Comparison of ENCODE assay signal across 1 cellular context in the genomic region with DNA sequence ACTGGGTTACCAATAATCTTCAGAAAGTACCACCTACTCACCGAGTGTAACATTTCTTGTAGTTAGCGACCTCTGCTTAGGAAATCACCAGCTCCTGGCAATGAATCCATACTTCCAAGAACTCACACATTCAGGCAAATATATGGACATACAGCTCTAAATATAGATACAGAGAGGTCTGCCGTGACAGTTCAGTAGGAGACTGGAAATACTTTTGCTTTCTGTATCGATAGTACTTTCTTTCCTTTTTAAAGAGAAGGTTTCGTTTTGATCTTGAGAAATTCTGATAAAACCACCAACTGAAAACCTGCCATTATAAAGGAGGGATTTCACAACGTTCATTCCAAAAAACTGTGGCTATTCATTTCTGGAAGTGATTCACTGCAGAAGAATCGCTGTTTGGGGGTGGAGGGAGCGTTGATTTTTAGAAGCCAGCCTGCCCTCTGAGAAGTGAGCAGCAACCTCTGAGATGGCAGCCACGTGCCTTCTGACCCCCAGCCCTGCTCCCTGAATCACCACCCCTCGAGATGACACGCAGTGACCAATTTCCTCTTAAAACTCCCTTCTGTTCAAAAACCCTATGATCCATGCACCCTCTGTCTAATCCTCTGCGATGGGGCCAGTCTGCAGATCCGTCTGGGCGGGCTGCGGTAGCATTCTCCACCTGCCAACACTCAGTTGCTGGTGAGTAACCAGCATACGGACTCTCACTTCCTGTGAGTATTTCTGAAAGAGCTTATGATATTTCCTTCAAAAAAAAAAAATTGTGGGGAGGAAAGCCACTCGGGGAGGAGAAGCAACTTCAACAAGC.
A peak's percentile ranks its signal among the peaks of the same experiment; 100 is the strongest.
TF ChIP-seq lines count a peak whose summit lies in the region.

No MANE protein-coding gene starts in this region.

TF ChIP-seq in HepG2, 621 proteins besides CTCF, POLR2A, EP300 and RAD21 (continued from another document and continues in another):
- no peak for TF ChIP-seq CBX2 (IDR thresholded peaks at IDR 0.05; ENCODE audit: low read depth, low read length)
- no peak for TF ChIP-seq CBX2 (CRISPR knock-in tag; IDR thresholded peaks at IDR 0.05; ENCODE audit: low read depth)
- TF ChIP-seq KAT8 (CRISPR knock-in tag; IDR thresholded peaks at IDR 0.05), result peak; percentile 47; the same call in 1 of the 2 replicates
- TF ChIP-seq ZNF260 (CRISPR knock-in tag; IDR thresholded peaks at IDR 0.05; ENCODE audit: borderline replicate concordance, low read depth), result no peak
- TF ChIP-seq DNMT1 (CRISPR knock-in tag; IDR thresholded peaks at IDR 0.05), result no peak
- no peak for TF ChIP-seq RBAK (CRISPR knock-in tag; IDR thresholded peaks at IDR 0.05)
- TF ChIP-seq PAX8 (CRISPR knock-in tag; IDR thresholded peaks at IDR 0.05; ENCODE audit: borderline replicate concordance), result no peak
- TF ChIP-seq FOSL1 (CRISPR knock-in tag; IDR thresholded peaks at IDR 0.05; ENCODE audit: borderline replicate concordance), result no peak
- TF ChIP-seq HNF4A (CRISPR knock-in tag; IDR thresholded peaks at IDR 0.05), result no peak
- TF ChIP-seq, protein P1, sequence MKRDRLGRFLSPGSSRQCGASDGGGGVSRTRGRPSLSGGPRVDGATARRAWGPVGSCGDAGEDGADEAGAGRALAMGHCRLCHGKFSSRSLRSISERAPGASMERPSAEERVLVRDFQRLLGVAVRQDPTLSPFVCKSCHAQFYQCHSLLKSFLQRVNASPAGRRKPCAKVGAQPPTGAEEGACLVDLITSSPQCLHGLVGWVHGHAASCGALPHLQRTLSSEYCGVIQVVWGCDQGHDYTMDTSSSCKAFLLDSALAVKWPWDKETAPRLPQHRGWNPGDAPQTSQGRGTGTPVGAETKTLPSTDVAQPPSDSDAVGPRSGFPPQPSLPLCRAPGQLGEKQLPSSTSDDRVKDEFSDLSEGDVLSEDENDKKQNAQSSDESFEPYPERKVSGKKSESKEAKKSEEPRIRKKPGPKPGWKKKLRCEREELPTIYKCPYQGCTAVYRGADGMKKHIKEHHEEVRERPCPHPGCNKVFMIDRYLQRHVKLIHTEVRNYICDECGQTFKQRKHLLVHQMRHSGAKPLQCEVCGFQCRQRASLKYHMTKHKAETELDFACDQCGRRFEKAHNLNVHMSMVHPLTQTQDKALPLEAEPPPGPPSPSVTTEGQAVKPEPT (CRISPR knock-in tag; IDR thresholded peaks at IDR 0.05; ENCODE audit: low read depth), result no peak
- TF ChIP-seq, protein P2, sequence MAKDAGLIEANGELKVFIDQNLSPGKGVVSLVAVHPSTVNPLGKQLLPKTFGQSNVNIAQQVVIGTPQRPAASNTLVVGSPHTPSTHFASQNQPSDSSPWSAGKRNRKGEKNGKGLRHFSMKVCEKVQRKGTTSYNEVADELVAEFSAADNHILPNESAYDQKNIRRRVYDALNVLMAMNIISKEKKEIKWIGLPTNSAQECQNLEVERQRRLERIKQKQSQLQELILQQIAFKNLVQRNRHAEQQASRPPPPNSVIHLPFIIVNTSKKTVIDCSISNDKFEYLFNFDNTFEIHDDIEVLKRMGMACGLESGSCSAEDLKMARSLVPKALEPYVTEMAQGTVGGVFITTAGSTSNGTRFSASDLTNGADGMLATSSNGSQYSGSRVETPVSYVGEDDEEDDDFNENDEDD (CRISPR knock-in tag; IDR thresholded peaks at IDR 0.05; ENCODE audit: borderline replicate concordance), result peak; percentile 76; the same call in 1 of the 2 replicates
- TF ChIP-seq SMYD3 (CRISPR knock-in tag; IDR thresholded peaks at IDR 0.05), result peak; percentile 21; the same call in 1 of the 2 replicates
- TF ChIP-seq, protein P3, sequence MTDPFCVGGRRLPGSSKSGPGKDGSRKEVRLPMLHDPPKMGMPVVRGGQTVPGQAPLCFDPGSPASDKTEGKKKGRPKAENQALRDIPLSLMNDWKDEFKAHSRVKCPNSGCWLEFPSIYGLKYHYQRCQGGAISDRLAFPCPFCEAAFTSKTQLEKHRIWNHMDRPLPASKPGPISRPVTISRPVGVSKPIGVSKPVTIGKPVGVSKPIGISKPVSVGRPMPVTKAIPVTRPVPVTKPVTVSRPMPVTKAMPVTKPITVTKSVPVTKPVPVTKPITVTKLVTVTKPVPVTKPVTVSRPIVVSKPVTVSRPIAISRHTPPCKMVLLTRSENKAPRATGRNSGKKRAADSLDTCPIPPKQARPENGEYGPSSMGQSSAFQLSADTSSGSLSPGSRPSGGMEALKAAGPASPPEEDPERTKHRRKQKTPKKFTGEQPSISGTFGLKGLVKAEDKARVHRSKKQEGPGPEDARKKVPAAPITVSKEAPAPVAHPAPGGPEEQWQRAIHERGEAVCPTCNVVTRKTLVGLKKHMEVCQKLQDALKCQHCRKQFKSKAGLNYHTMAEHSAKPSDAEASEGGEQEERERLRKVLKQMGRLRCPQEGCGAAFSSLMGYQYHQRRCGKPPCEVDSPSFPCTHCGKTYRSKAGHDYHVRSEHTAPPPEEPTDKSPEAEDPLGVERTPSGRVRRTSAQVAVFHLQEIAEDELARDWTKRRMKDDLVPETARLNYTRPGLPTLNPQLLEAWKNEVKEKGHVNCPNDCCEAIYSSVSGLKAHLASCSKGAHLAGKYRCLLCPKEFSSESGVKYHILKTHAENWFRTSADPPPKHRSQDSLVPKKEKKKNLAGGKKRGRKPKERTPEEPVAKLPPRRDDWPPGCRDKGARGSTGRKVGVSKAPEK (CRISPR knock-in tag; IDR thresholded peaks at IDR 0.05; ENCODE audit: borderline replicate concordance), result 0 out of 2 replicates have a peak, but pooled peaks have one; percentile 0
- no peak for TF ChIP-seq ZNF709 (CRISPR knock-in tag; IDR thresholded peaks at IDR 0.05)
- TF ChIP-seq SIN3A (IDR thresholded peaks at IDR 0.05; ENCODE audit: borderline replicate concordance, low read depth, low read length), result peak; percentile 73; the same call in 1 of the 2 replicates
- TF ChIP-seq, protein P4, sequence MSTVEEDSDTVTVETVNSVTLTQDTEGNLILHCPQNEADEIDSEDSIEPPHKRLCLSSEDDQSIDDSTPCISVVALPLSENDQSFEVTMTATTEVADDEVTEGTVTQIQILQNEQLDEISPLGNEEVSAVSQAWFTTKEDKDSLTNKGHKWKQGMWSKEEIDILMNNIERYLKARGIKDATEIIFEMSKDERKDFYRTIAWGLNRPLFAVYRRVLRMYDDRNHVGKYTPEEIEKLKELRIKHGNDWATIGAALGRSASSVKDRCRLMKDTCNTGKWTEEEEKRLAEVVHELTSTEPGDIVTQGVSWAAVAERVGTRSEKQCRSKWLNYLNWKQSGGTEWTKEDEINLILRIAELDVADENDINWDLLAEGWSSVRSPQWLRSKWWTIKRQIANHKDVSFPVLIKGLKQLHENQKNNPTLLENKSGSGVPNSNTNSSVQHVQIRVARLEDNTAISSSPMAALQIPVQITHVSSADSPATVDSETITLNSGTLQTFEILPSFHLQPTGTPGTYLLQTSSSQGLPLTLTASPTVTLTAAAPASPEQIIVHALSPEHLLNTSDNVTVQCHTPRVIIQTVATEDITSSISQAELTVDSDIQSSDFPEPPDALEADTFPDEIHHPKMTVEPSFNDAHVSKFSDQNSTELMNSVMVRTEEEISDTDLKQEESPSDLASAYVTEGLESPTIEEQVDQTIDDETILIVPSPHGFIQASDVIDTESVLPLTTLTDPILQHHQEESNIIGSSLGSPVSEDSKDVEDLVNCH (CRISPR knock-in tag; IDR thresholded peaks at IDR 0.05), result no peak
- peak; percentile 59 for TF ChIP-seq NR2F6 (IDR thresholded peaks at IDR 0.05)
- peak; percentile 82; the same call in 1 of the 2 replicates for TF ChIP-seq NR2F6 (CRISPR knock-in tag; IDR thresholded peaks at IDR 0.05)
- TF ChIP-seq SIX1 (CRISPR knock-in tag; IDR thresholded peaks at IDR 0.05; ENCODE audit: borderline replicate concordance), result no peak
- TF ChIP-seq, protein P5, sequence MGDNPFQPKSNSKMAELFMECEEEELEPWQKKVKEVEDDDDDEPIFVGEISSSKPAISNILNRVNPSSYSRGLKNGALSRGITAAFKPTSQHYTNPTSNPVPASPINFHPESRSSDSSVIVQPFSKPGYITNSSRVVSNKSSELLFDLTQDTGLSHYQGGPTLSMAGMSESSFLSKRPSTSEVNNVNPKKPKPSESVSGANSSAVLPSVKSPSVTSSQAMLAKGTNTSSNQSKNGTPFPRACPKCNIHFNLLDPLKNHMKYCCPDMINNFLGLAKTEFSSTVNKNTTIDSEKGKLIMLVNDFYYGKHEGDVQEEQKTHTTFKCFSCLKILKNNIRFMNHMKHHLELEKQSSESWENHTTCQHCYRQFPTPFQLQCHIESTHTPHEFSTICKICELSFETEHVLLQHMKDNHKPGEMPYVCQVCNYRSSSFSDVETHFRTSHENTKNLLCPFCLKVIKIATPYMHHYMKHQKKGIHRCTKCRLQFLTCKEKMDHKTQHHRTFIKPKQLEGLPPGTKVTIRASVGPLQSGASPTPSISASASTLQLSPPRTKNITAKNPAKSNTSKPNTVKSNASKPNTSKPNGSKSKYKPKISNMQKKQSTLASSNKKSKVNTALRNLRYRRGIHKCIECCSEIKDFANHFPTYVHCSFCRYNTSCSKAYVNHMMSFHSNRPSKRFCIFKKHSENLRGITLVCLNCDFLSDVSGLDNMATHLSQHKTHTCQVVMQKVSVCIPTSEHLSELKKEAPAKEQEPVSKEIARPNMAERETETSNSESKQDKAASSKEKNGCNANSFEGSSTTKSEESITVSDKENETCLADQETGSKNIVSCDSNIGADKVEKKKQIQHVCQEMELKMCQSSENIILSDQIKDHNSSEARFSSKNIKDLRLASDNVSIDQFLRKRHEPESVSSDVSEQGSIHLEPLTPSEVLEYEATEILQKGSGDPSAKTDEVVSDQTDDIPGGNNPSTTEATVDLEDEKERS (CRISPR knock-in tag; IDR thresholded peaks at IDR 0.05), result no peak
- no peak for TF ChIP-seq TMF1 (CRISPR knock-in tag; IDR thresholded peaks at IDR 0.05; ENCODE audit: low read depth)
- no peak for TF ChIP-seq KLF9 (CRISPR knock-in tag; IDR thresholded peaks at IDR 0.05; ENCODE audit: low read depth)
- TF ChIP-seq, protein P6, sequence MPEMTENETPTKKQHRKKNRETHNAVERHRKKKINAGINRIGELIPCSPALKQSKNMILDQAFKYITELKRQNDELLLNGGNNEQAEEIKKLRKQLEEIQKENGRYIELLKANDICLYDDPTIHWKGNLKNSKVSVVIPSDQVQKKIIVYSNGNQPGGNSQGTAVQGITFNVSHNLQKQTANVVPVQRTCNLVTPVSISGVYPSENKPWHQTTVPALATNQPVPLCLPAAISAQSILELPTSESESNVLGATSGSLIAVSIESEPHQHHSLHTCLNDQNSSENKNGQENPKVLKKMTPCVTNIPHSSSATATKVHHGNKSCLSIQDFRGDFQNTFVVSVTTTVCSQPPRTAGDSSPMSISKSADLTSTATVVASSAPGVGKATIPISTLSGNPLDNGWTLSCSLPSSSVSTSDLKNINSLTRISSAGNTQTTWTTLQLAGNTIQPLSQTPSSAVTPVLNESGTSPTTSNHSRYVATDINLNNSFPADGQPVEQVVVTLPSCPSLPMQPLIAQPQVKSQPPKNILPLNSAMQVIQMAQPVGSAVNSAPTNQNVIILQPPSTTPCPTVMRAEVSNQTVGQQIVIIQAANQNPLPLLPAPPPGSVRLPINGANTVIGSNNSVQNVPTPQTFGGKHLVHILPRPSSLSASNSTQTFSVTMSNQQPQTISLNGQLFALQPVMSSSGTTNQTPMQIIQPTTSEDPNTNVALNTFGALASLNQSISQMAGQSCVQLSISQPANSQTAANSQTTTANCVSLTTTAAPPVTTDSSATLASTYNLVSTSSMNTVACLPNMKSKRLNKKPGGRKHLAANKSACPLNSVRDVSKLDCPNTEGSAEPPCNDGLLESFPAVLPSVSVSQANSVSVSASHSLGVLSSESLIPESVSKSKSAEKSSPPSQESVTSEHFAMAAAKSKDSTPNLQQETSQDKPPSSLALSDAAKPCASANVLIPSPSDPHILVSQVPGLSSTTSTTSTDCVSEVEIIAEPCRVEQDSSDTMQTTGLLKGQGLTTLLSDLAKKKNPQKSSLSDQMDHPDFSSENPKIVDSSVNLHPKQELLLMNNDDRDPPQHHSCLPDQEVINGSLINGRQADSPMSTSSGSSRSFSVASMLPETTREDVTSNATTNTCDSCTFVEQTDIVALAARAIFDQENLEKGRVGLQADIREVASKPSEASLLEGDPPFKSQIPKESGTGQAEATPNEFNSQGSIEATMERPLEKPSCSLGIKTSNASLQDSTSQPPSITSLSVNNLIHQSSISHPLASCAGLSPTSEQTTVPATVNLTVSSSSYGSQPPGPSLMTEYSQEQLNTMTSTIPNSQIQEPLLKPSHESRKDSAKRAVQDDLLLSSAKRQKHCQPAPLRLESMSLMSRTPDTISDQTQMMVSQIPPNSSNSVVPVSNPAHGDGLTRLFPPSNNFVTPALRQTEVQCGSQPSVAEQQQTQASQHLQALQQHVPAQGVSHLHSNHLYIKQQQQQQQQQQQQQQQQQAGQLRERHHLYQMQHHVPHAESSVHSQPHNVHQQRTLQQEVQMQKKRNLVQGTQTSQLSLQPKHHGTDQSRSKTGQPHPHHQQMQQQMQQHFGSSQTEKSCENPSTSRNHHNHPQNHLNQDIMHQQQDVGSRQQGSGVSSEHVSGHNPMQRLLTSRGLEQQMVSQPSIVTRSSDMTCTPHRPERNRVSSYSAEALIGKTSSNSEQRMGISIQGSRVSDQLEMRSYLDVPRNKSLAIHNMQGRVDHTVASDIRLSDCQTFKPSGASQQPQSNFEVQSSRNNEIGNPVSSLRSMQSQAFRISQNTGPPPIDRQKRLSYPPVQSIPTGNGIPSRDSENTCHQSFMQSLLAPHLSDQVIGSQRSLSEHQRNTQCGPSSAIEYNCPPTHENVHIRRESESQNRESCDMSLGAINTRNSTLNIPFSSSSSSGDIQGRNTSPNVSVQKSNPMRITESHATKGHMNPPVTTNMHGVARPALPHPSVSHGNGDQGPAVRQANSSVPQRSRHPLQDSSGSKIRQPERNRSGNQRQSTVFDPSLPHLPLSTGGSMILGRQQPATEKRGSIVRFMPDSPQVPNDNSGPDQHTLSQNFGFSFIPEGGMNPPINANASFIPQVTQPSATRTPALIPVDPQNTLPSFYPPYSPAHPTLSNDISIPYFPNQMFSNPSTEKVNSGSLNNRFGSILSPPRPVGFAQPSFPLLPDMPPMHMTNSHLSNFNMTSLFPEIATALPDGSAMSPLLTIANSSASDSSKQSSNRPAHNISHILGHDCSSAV (CRISPR knock-in tag; IDR thresholded peaks at IDR 0.05; ENCODE audit: borderline replicate concordance), result no peak
- TF ChIP-seq ZNF253 (CRISPR knock-in tag; IDR thresholded peaks at IDR 0.05; ENCODE audit: borderline replicate concordance), result no peak
